ENCODE assay signal across 1 cellular context in the genomic region with DNA sequence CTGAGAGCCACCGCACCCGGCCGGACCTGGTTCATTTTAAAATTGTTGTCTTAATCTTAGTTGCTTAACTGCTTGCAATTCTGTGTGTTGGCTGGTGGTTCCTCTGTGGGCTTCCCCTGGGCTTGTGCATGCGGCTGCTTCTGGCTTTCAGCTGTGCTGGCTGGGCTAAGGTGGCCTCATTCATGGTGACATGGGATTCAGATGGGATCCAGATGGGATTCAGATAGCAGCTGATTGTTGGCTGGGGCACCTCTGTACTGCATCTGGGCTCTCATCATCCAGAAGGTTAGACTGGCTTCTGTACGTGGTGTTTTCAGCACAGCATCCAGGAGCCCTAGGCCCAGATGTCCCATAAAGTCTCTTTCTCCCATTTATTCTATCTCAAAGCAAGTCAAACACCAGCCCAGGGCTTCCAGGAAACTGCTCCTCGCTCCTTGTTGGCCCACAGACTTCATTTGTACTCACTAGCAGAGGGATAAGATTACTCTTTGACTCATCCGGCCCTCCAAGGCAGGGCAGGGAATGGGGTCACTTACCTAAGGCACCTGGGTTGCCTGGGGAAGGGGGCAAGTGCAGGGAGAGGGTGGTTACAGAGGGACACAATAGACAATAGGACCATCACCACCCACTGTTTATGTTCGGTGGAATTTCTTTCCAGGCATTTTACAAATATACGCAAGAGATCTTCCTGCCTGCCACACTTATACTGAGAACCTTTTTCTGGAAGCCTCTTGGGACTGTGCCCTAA.
TF ChIP-seq lines count a peak whose summit lies in the region.

No MANE protein-coding gene starts in this region.

TF ChIP-seq in HepG2, 621 proteins besides CTCF, POLR2A, EP300 and RAD21 (continued from another document):
- TF ChIP-seq, protein P1, sequence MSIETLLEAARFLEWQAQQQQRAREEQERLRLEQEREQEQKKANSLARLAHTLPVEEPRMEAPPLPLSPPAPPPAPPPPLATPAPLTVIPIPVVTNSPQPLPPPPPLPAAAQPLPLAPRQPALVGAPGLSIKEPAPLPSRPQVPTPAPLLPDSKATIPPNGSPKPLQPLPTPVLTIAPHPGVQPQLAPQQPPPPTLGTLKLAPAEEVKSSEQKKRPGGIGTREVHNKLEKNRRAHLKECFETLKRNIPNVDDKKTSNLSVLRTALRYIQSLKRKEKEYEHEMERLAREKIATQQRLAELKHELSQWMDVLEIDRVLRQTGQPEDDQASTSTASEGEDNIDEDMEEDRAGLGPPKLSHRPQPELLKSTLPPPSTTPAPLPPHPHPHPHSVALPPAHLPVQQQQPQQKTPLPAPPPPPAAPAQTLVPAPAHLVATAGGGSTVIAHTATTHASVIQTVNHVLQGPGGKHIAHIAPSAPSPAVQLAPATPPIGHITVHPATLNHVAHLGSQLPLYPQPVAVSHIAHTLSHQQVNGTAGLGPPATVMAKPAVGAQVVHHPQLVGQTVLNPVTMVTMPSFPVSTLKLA (IDR thresholded peaks at IDR 0.05) = no peak
- TF ChIP-seq NPAS2 (CRISPR knock-in tag; IDR thresholded peaks at IDR 0.05; ENCODE audit: borderline replicate concordance) (no peak), ZNF256 (CRISPR knock-in tag; conservative IDR thresholded peaks at IDR 0.05) (no peak), SOX5 (CRISPR knock-in tag; IDR thresholded peaks at IDR 0.05; ENCODE audit: borderline replicate concordance) (peak; percentile 83; the same call in 1 of the 2 replicates), MTA3 (CRISPR knock-in tag; IDR thresholded peaks at IDR 0.05) (no peak), ZNF569 (CRISPR knock-in tag; IDR thresholded peaks at IDR 0.05; ENCODE audit: borderline replicate concordance) (no peak), ZNF547 (CRISPR knock-in tag; IDR thresholded peaks at IDR 0.05) (no peak), RXRA (CRISPR knock-in tag; IDR thresholded peaks at IDR 0.05) (no peak), SOX6 (IDR thresholded peaks at IDR 0.05) (no peak), SOX6 (CRISPR knock-in tag; IDR thresholded peaks at IDR 0.05) (0 out of 2 replicates have a peak, but pooled peaks have one; percentile 31), SRSF4 (IDR thresholded peaks at IDR 0.05; ENCODE audit: low read depth, low read length, poor library complexity, severe bottlenecking) (no peak), MATR3 (CRISPR knock-in tag; IDR thresholded peaks at IDR 0.05) (no peak), GATAD2A (CRISPR knock-in tag; IDR thresholded peaks at IDR 0.05) (0 out of 2 replicates have a peak, but pooled peaks have one; percentile 6), ZNF746 (CRISPR knock-in tag; IDR thresholded peaks at IDR 0.05) (no peak), CEBPB (IDR thresholded peaks at IDR 0.05; ENCODE audit: borderline replicate concordance, low read depth, low read length) (no peak), ZNF75D (CRISPR knock-in tag; IDR thresholded peaks at IDR 0.05; ENCODE audit: borderline replicate concordance) (0 out of 2 replicates have a peak, but pooled peaks have one; percentile 40), ZNF317 (CRISPR knock-in tag; IDR thresholded peaks at IDR 0.05) (no peak), HMG20B (CRISPR knock-in tag; conservative IDR thresholded peaks at IDR 0.05) (no peak), BCL6 (CRISPR knock-in tag; IDR thresholded peaks at IDR 0.05) (peak; percentile 71), ZNF292 (CRISPR knock-in tag; IDR thresholded peaks at IDR 0.05; ENCODE audit: borderline replicate concordance, low read depth) (no peak)
- TF ChIP-seq, protein P2, sequence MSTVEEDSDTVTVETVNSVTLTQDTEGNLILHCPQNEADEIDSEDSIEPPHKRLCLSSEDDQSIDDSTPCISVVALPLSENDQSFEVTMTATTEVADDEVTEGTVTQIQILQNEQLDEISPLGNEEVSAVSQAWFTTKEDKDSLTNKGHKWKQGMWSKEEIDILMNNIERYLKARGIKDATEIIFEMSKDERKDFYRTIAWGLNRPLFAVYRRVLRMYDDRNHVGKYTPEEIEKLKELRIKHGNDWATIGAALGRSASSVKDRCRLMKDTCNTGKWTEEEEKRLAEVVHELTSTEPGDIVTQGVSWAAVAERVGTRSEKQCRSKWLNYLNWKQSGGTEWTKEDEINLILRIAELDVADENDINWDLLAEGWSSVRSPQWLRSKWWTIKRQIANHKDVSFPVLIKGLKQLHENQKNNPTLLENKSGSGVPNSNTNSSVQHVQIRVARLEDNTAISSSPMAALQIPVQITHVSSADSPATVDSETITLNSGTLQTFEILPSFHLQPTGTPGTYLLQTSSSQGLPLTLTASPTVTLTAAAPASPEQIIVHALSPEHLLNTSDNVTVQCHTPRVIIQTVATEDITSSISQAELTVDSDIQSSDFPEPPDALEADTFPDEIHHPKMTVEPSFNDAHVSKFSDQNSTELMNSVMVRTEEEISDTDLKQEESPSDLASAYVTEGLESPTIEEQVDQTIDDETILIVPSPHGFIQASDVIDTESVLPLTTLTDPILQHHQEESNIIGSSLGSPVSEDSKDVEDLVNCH (CRISPR knock-in tag; IDR thresholded peaks at IDR 0.05) = no peak
- TF ChIP-seq, protein P3, sequence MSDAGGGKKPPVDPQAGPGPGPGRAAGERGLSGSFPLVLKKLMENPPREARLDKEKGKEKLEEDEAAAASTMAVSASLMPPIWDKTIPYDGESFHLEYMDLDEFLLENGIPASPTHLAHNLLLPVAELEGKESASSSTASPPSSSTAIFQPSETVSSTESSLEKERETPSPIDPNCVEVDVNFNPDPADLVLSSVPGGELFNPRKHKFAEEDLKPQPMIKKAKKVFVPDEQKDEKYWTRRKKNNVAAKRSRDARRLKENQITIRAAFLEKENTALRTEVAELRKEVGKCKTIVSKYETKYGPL (CRISPR knock-in tag; IDR thresholded peaks at IDR 0.05) = no peak
- TF ChIP-seq, protein P4, sequence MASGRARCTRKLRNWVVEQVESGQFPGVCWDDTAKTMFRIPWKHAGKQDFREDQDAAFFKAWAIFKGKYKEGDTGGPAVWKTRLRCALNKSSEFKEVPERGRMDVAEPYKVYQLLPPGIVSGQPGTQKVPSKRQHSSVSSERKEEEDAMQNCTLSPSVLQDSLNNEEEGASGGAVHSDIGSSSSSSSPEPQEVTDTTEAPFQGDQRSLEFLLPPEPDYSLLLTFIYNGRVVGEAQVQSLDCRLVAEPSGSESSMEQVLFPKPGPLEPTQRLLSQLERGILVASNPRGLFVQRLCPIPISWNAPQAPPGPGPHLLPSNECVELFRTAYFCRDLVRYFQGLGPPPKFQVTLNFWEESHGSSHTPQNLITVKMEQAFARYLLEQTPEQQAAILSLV (CRISPR knock-in tag; IDR thresholded peaks at IDR 0.05; ENCODE audit: borderline replicate concordance) = peak; percentile 65; the same call in 1 of the 2 replicates
- TF ChIP-seq, protein P5, sequence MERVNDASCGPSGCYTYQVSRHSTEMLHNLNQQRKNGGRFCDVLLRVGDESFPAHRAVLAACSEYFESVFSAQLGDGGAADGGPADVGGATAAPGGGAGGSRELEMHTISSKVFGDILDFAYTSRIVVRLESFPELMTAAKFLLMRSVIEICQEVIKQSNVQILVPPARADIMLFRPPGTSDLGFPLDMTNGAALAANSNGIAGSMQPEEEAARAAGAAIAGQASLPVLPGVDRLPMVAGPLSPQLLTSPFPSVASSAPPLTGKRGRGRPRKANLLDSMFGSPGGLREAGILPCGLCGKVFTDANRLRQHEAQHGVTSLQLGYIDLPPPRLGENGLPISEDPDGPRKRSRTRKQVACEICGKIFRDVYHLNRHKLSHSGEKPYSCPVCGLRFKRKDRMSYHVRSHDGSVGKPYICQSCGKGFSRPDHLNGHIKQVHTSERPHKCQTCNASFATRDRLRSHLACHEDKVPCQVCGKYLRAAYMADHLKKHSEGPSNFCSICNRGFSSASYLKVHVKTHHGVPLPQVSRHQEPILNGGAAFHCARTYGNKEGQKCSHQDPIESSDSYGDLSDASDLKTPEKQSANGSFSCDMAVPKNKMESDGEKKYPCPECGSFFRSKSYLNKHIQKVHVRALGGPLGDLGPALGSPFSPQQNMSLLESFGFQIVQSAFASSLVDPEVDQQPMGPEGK (CRISPR knock-in tag; IDR thresholded peaks at IDR 0.05) = peak; percentile 35; the same call in 1 of the 2 replicates
- TF ChIP-seq, protein P6, sequence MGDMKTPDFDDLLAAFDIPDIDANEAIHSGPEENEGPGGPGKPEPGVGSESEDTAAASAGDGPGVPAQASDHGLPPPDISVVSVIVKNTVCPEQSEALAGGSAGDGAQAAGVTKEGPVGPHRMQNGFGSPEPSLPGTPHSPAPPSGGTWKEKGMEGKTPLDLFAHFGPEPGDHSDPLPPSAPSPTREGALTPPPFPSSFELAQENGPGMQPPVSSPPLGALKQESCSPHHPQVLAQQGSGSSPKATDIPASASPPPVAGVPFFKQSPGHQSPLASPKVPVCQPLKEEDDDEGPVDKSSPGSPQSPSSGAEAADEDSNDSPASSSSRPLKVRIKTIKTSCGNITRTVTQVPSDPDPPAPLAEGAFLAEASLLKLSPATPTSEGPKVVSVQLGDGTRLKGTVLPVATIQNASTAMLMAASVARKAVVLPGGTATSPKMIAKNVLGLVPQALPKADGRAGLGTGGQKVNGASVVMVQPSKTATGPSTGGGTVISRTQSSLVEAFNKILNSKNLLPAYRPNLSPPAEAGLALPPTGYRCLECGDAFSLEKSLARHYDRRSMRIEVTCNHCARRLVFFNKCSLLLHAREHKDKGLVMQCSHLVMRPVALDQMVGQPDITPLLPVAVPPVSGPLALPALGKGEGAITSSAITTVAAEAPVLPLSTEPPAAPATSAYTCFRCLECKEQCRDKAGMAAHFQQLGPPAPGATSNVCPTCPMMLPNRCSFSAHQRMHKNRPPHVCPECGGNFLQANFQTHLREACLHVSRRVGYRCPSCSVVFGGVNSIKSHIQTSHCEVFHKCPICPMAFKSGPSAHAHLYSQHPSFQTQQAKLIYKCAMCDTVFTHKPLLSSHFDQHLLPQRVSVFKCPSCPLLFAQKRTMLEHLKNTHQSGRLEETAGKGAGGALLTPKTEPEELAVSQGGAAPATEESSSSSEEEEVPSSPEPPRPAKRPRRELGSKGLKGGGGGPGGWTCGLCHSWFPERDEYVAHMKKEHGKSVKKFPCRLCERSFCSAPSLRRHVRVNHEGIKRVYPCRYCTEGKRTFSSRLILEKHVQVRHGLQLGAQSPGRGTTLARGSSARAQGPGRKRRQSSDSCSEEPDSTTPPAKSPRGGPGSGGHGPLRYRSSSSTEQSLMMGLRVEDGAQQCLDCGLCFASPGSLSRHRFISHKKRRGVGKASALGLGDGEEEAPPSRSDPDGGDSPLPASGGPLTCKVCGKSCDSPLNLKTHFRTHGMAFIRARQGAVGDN (CRISPR knock-in tag; IDR thresholded peaks at IDR 0.05) = peak; percentile 34
- TF ChIP-seq, protein P7, sequence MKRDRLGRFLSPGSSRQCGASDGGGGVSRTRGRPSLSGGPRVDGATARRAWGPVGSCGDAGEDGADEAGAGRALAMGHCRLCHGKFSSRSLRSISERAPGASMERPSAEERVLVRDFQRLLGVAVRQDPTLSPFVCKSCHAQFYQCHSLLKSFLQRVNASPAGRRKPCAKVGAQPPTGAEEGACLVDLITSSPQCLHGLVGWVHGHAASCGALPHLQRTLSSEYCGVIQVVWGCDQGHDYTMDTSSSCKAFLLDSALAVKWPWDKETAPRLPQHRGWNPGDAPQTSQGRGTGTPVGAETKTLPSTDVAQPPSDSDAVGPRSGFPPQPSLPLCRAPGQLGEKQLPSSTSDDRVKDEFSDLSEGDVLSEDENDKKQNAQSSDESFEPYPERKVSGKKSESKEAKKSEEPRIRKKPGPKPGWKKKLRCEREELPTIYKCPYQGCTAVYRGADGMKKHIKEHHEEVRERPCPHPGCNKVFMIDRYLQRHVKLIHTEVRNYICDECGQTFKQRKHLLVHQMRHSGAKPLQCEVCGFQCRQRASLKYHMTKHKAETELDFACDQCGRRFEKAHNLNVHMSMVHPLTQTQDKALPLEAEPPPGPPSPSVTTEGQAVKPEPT (CRISPR knock-in tag; IDR thresholded peaks at IDR 0.05; ENCODE audit: low read depth) = no peak
TF ChIP-seq in HepG2: peak in this region for 25.
